In the genomic region with DNA sequence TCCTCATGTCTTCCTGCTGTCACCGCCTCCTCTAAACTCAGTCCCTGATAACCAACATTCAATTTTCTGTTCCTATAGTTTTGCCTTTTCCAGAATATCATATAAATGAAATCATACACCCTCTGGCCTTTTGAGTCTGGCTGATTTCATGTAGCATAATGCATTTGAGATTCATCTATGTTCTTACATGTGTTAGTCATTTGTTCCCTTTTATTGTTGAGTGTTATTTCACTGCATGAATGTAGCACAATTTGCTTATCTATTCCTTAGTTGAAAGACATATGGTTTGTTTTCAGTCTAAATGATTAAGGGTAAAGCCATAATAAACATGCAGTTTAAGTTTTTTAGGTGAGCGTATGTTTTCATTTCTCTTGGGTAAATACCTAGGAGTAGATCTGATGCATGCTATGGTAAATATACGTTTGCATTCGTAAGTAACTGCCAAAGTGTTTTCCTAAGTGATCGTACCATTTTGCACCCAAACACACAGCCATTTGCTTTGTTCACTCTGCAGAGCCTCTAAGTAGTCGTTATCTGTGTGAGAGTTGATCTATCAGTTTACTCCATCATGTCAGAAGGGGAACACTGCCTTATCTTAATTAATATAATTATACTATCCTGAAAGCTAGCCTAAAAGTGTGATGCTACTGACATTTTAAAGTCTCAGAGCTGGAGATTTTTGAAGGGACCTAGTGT, we compare ENCODE assay signal across 17 cellular contexts.
"Had no signal": no experiment of that assay in that cellular context is flagged by ENCODE, and none has a peak within 500 bp of the region (broad histone marks: within the 10 kb centered on the region; RNA-seq: fewer than 3 reads in every experiment).

No MANE protein-coding gene starts in this region.

- ATAC-seq: HepG2, Panc1, PC-3 had no signal

- DNase-seq: IMR-90, Karpas-422, KG1, MM.1S, NCI-H1092 treated with DMSO at 0.1 percent for 48 hours, NCI-H1436, NCI-H187, NCI-H2029, NCI-H2081 treated with DMSO at 0.1 percent for 48 hours, NCI-H2227 treated with DMSO at 0.1 percent for 48 hours, NCI-H524, NCI-H526 treated with DMSO at 0.1 percent for 48 hours, NCI-H774, PC-3, SHP77 had no signal
